Comparison of ENCODE assay signal across 15 cellular contexts in genomic region chr6:100823041-100823440, GRCh38. TPM values are rescaled to one million over a fixed set of nuclear protein-coding genes. Genes with fewer than 3 reads are reported as not detected.
A peak's percentile ranks its signal among the peaks of the same experiment; 100 is the strongest.
DNase-seq lines count a peak whose midpoint lies in the region; ATAC-seq and TF ChIP-seq lines count a peak whose summit lies in the region.
"Had no signal": no experiment of that assay in that cellular context is flagged by ENCODE, and none has a peak within 500 bp of the region (broad histone marks: within the 10 kb centered on the region; RNA-seq: fewer than 3 reads in every experiment).

No MANE protein-coding gene starts in this region.

- H3K36me3 ChIP-seq in mammary epithelial cell (ENCODE audit: insufficient read depth, low read length), result peaks cover under 1% of the 10 kb centered on the region
- H3K36me3 ChIP-seq: BE2C had no signal

- BruUV-seq in mammary epithelial cell (replicated peaks; lab: Mats Ljungman, UMichigan), result no TSS peak

- H3K9me3 Mint-ChIP-seq in IgD-negative memory B cell, result peaks cover 0 to 3% (median 2%) of the 10 kb centered on the region in 3 donors
- 0 out of 2 replicates have a peak, but pooled peaks cover 3% of the 10 kb centered on the region for H3K9me3 Mint-ChIP-seq in WTC11
- H3K9me3 Mint-ChIP-seq: H9 had no signal

- H3K4me1 ChIP-seq in mammary epithelial cell (ENCODE audit: insufficient read depth, low read length), result no peaks in the 10 kb centered on the region
- H3K4me1 ChIP-seq: BE2C had no signal

- dilution Hi-C loops in mammary epithelial cell (cut with HindIII; ENCODE audit: low sequenced_read_pairs), result no loop called here

- DNase-seq in Ammon's horn (ENCODE audit: low spot score) (peak; percentile 2), WTC11 (ENCODE audit: low spot score) (no peak), myocyte (ENCODE audit: low read depth) (peak; percentile 44), mammary epithelial cell (no peak)
- DNase-seq: BE2C; C1 segment of cervical spinal cord; CD4-positive, CD25-positive, alpha-beta regulatory T cell; CD8-positive, alpha-beta memory T cell; COR-L47; H9 had no signal

- H2AFZ ChIP-seq in mammary epithelial cell (ENCODE audit: low read depth, low read length), result no peak overlapping the region

- no peaks in the 10 kb centered on the region for H3K9me3 ChIP-seq in mammary epithelial cell (replicated peaks; ENCODE audit: insufficient read depth, low read length)
- H3K9me3 ChIP-seq: BE2C had no signal

- ATAC-seq in WTC11 (no peak), GM21619 (IDR thresholded peaks at IDR 0.05; ENCODE audit: unreplicated experiment) (no peak), HG03520 (IDR thresholded peaks at IDR 0.05; ENCODE audit: unreplicated experiment) (no peak)
- ATAC-seq: K562 had no signal

- peaks cover 72% of the 10 kb centered on the region for H3K79me2 ChIP-seq in mammary epithelial cell (ENCODE audit: insufficient read depth, low read length)

- no peak for TF ChIP-seq CTCF in WTC11 (IDR thresholded peaks at IDR 0.05)
- TF ChIP-seq CTCF in mammary epithelial cell (conservative IDR thresholded peaks at IDR 0.05 in 1 of 2, IDR thresholded peaks at IDR 0.05 in 1 of 2; ENCODE audit: extremely low read depth in 1 of 2, insufficient read depth in 1 of 2, low read depth in 1 of 2, low read length in 2 of 2), result no peak

- POLR2A ChIA-PET in WTC11 (lab: Charles Lee), result no interaction called here

- no peak overlapping the region for H3K27ac ChIP-seq in mammary epithelial cell (ENCODE audit: insufficient read depth, low read depth, low read length)
- H3K27ac ChIP-seq: HL-60 had no signal

- in situ Hi-C loops in mammary epithelial cell (cut with MboI; ENCODE audit: low sequenced_read_pairs in 2 of 2), result no loop called here

- H3K9ac ChIP-seq in mammary epithelial cell (ENCODE audit: insufficient read depth, low read length), result no peak overlapping the region

- no peaks in the 10 kb centered on the region for H3K27me3 ChIP-seq in mammary epithelial cell (ENCODE audit: insufficient read depth, low read length)
- H3K27me3 ChIP-seq: BE2C had no signal

- H3K36me3 Mint-ChIP-seq in IgD-negative memory B cell (peaks cover 16% of the 10 kb centered on the region), WTC11 (peaks cover 8% of the 10 kb centered on the region)

- H3K27me3 Mint-ChIP-seq in IgD-negative memory B cell (no peaks in the 10 kb centered on the region), WTC11 (ENCODE audit: low read depth) (no peaks in the 10 kb centered on the region)
- H3K27me3 Mint-ChIP-seq: CD4-positive, CD25-positive, alpha-beta regulatory T cell; CD8-positive, alpha-beta memory T cell had no signal

- no peak overlapping the region for H3K4me2 ChIP-seq in mammary epithelial cell (ENCODE audit: insufficient read depth, low read depth, low read length)

- CTCF ChIA-PET in WTC11 (lab: Charles Lee), result interaction anchor here (0.6 kb wide), 1 partner anchor 361 kb away, joined by 5 read pairs; no protein-coding TSS in a partner anchor
- CTCF ChIA-PET in mammary epithelial cell (lab: Charles Lee; ENCODE audit: low non-redundant PET), result no interaction called here

- H3K4me1 Mint-ChIP-seq in IgD-negative memory B cell (peaks cover 7 to 16% (median 12%) of the 10 kb centered on the region in 3 donors), WTC11 (peaks cover 14% of the 10 kb centered on the region)

- WGBS in mammary epithelial cell (ENCODE audit: low coverage, missing lambda C conversion rate), result 96% methylated on average over 5 of the region's 5 CpGs

- peak overlapping the region in 2 of 3 donors; percentile 4 to 17 for H3K27ac Mint-ChIP-seq in IgD-negative memory B cell
- H3K27ac Mint-ChIP-seq in WTC11, result peak overlapping the region; percentile 11
- H3K27ac Mint-ChIP-seq: CD4-positive, CD25-positive, alpha-beta regulatory T cell had no signal

- no peak overlapping the region for H3K4me3 ChIP-seq in mammary epithelial cell (replicated peaks in 1 of 3; ENCODE audit: insufficient read depth in 1 of 3, low read depth in 2 of 3, low read length in 3 of 3)
- H3K4me3 ChIP-seq: K562 had no signal

- H4K20me1 ChIP-seq in mammary epithelial cell (ENCODE audit: insufficient read depth, low read length), result no peaks in the 10 kb centered on the region

- intact Hi-C loops in mammary epithelial cell (cut with micrococcal nuclease), result no loop called here

- H3K4me3 Mint-ChIP-seq in IgD-negative memory B cell (no peak overlapping the region), WTC11 (no peak overlapping the region)
- H3K4me3 Mint-ChIP-seq: CD4-positive, CD25-positive, alpha-beta regulatory T cell; CD8-positive, alpha-beta memory T cell; H9 had no signal

TF ChIP-seq in WTC11, 78 proteins besides CTCF, POLR2A, EP300 and RAD21 (continues in another document):
- no peak for TF ChIP-seq GRHL2 (CRISPR knock-in tag; IDR thresholded peaks at IDR 0.05; ENCODE audit: insufficient replicate concordance, severe bottlenecking)
- no peak for TF ChIP-seq ZNF423 (CRISPR knock-in tag; IDR thresholded peaks at IDR 0.05)
- TF ChIP-seq CBFB (CRISPR knock-in tag; IDR thresholded peaks at IDR 0.05; ENCODE audit: low read depth), result no peak
- TF ChIP-seq, protein P1, sequence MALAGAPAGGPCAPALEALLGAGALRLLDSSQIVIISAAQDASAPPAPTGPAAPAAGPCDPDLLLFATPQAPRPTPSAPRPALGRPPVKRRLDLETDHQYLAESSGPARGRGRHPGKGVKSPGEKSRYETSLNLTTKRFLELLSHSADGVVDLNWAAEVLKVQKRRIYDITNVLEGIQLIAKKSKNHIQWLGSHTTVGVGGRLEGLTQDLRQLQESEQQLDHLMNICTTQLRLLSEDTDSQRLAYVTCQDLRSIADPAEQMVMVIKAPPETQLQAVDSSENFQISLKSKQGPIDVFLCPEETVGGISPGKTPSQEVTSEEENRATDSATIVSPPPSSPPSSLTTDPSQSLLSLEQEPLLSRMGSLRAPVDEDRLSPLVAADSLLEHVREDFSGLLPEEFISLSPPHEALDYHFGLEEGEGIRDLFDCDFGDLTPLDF (CRISPR knock-in tag; IDR thresholded peaks at IDR 0.05), result no peak
- TF ChIP-seq, protein P2, sequence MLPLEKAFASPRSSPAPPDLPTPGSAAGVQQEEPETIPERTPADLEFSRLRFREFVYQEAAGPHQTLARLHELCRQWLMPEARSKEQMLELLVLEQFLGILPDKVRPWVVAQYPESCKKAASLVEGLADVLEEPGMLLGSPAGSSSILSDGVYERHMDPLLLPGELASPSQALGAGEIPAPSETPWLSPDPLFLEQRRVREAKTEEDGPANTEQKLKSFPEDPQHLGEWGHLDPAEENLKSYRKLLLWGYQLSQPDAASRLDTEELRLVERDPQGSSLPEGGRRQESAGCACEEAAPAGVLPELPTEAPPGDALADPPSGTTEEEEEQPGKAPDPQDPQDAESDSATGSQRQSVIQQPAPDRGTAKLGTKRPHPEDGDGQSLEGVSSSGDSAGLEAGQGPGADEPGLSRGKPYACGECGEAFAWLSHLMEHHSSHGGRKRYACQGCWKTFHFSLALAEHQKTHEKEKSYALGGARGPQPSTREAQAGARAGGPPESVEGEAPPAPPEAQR (CRISPR knock-in tag; IDR thresholded peaks at IDR 0.05), result no peak
- no peak for TF ChIP-seq EMX1 (CRISPR knock-in tag; IDR thresholded peaks at IDR 0.05)
- TF ChIP-seq JUN (CRISPR knock-in tag; IDR thresholded peaks at IDR 0.05), result no peak
- no peak for TF ChIP-seq E2F5 (CRISPR knock-in tag; IDR thresholded peaks at IDR 0.05)
- TF ChIP-seq IRF1 (CRISPR knock-in tag; IDR thresholded peaks at IDR 0.05), result no peak
- TF ChIP-seq, protein P3, sequence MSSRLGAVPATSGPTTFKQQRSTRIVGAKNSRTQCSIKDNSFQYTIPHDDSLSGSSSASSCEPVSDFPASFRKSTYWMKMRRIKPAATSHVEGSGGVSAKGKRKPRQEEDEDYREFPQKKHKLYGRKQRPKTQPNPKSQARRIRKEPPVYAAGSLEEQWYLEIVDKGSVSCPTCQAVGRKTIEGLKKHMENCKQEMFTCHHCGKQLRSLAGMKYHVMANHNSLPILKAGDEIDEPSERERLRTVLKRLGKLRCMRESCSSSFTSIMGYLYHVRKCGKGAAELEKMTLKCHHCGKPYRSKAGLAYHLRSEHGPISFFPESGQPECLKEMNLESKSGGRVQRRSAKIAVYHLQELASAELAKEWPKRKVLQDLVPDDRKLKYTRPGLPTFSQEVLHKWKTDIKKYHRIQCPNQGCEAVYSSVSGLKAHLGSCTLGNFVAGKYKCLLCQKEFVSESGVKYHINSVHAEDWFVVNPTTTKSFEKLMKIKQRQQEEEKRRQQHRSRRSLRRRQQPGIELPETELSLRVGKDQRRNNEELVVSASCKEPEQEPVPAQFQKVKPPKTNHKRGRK (CRISPR knock-in tag; IDR thresholded peaks at IDR 0.05; ENCODE audit: borderline replicate concordance), result no peak
- TF ChIP-seq, protein P4, sequence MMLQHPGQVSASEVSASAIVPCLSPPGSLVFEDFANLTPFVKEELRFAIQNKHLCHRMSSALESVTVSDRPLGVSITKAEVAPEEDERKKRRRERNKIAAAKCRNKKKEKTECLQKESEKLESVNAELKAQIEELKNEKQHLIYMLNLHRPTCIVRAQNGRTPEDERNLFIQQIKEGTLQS (CRISPR knock-in tag; conservative IDR thresholded peaks at IDR 0.05), result no peak
- no peak for TF ChIP-seq OVOL2 (CRISPR knock-in tag; IDR thresholded peaks at IDR 0.05; ENCODE audit: borderline replicate concordance)

RNA-seq across cellular contexts. Expression of gene ASCC3, which starts 58.1 kb away (rescaled TPM):
- polyA plus RNA-seq in IgD-negative memory B cell (30.3 TPM), mammary epithelial cell (38.2 TPM)
- total RNA-seq in WTC11 (2021) (77.0 to 80.7 TPM (median 77.3 TPM) in 3 replicates), myocyte (59.3 and 70.0 TPM in 2 replicates), mammary epithelial cell (100 to 1,000 TPM in 1 of 2 donors, 10 to 100 TPM in 1; 89.2 to 100 TPM)
- 15.3 TPM for polyA plus RNA-seq in myocyte (2012)
- polyA minus RNA-seq in mammary epithelial cell, result 93.8 TPM

Comparison
In these comparisons a context has a peak if more than half of its experiments do, and no peak if none do; other contexts are left out.
1. DNase-seq: peak in Ammon's horn (single experiment) and myocyte (single experiment); none in WTC11 (single experiment) and mammary epithelial cell (single experiment).